In the genomic region with DNA sequence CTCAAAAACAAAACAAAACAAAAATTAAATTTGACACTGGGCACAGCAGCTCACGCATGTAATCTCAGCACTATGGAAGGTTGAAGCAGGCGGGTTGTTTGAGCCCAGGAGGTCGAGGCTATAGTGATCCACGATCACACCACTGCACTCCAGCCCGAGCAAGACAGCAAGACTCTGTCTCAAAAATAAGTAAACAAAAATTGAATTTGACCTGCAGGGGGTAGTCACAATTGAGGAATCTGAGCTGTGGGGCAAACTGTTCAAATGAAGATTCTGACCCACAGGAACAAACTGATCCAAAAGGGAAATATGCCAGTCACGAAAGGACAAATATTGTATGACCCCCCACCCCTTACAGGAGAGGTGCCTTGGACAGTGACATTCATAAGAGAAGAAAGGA, we compare ENCODE assay signal across 22 cellular contexts. TPM values are rescaled to one million over a fixed set of nuclear protein-coding genes. Genes with fewer than 3 reads are reported as not detected.
DNase-seq lines count a peak whose midpoint lies in the region; ATAC-seq and TF ChIP-seq lines count a peak whose summit lies in the region.
"Had no signal": no experiment of that assay in that cellular context is flagged by ENCODE, and none has a peak within 500 bp of the region (broad histone marks: within the 10 kb centered on the region; RNA-seq: fewer than 3 reads in every experiment).

No MANE protein-coding gene starts in this region.

- H3K36me3 ChIP-seq in right atrium auricular region (no peaks in the 10 kb centered on the region), hepatocyte (replicated peaks; ENCODE audit: insufficient read depth, low read depth) (no peaks in the 10 kb centered on the region)

- intact Hi-C loops in Right ventricle myocardium superior (cut with DNase I), result no loop called here

- no peak overlapping the region for H3K4me2 ChIP-seq in hepatocyte

- H3K27me3 Mint-ChIP-seq in glutamatergic neuron (ENCODE audit: unreplicated experiment), result peaks cover 15% of the 10 kb centered on the region
- H3K27me3 Mint-ChIP-seq: dendritic cell treated with granulocyte-macrophage colony-stimulating factor and Interleukin-4, amounts not matched to agents 40 ng/mL and 50 ng/mL, for 4 days had no signal

- ATAC-seq in Right ventricle myocardium superior (ENCODE audit: poor library complexity) (no peak), GM18861 (IDR thresholded peaks at IDR 0.05; ENCODE audit: unreplicated experiment) (no peak)
- ATAC-seq: WTC11 had no signal

- peak; percentile 21 for DNase-seq in Right ventricle myocardium superior
- no peak for DNase-seq in right atrium auricular region (ENCODE audit: low spot score)
- no peak for DNase-seq in RWPE1 (ENCODE audit: low spot score)
- no peak for DNase-seq in glutamatergic neuron
- no peak for DNase-seq in NCI-H1092 (lab: John Stamatoyannopoulos, UW)
- no peak for DNase-seq in hepatocyte (ENCODE audit: low spot score)
- DNase-seq: activated CD4-positive, alpha-beta T cell treated with anti-CD3 and anti-CD28 coated beads, Interleukin-2, amount 50 U/mL, for 48 hours; activated naive CD4-positive, alpha-beta T cell; activated T-cell treated with anti-CD3 and anti-CD28 coated beads, Interleukin-2, amount 50 U/mL, for 1 hour; kidney; NCI-H2029 treated with DMSO at 0.1 percent for 48 hours; NCI-H345; NCI-H774; nucleus accumbens; stimulated activated CD4-positive, alpha-beta T cell treated with anti-CD3 and anti-CD28 coated beads, Interleukin-1b, Interleukin-23, amount 100 ng/mL, for 48 hours; T-helper 9 cell had no signal

- H3K79me2 ChIP-seq in hepatocyte, result peaks cover 91% of the 10 kb centered on the region

- H3K27ac ChIP-seq in right atrium auricular region, result no peak overlapping the region
- peak overlapping the region; percentile 72 for H3K27ac ChIP-seq in RWPE1
- no peak overlapping the region for H3K27ac ChIP-seq in hepatocyte
- H3K27ac ChIP-seq: BLaER1 treated with 17β-estradiol and CSF1 and Interleukin-3, amounts not matched to agents 10 nM and 100 nM; skin epidermis had no signal

- no peaks in the 10 kb centered on the region for H3K9me2 ChIP-seq in hepatocyte (replicated peaks; ENCODE audit: insufficient read depth)

- 97% methylated on average over 6 of the region's 6 CpGs for WGBS in hepatocyte (ENCODE audit: low lambda C conversion rate, missing lambda C conversion rate)

- H3K27ac Mint-ChIP-seq in glutamatergic neuron (ENCODE audit: unreplicated experiment), result peak overlapping the region; percentile 8
- H3K27ac Mint-ChIP-seq: dendritic cell treated with granulocyte-macrophage colony-stimulating factor and Interleukin-4, amounts not matched to agents 40 ng/mL and 50 ng/mL, for 4 days; WTC11 had no signal

- CTCF ChIA-PET in RWPE1 (lab: Yijun Ruan, JAX), result interaction anchor here (0.5 kb wide), 1 partner anchor 14 kb away, joined by 5 read pairs; no protein-coding TSS in a partner anchor

- H3K4me1 ChIP-seq in right atrium auricular region, result peaks cover 0 to 43% of the 10 kb centered on the region in 2 donors
- H3K4me1 ChIP-seq in hepatocyte (ENCODE audit: insufficient read depth), result no peaks in the 10 kb centered on the region
- H3K4me1 ChIP-seq: HAP-1 had no signal

- H3K4me1 Mint-ChIP-seq in glutamatergic neuron (ENCODE audit: low read depth, unreplicated experiment), result peaks cover 22% of the 10 kb centered on the region

- no peak overlapping the region for H2AFZ ChIP-seq in hepatocyte

- POLR2A ChIA-PET in RWPE1 (lab: Yijun Ruan, JAX; ENCODE audit: low non-redundant PET), result no interaction called here

- H3K9me3 ChIP-seq in right atrium auricular region, result no peaks in the 10 kb centered on the region
- no peaks in the 10 kb centered on the region for H3K9me3 ChIP-seq in hepatocyte (ENCODE audit: low read depth)

- no peak overlapping the region for H3K4me3 ChIP-seq in right atrium auricular region
- no peak overlapping the region for H3K4me3 ChIP-seq in hepatocyte
- H3K4me3 ChIP-seq: BLaER1 treated with 17β-estradiol and CSF1 and Interleukin-3, amounts not matched to agents 10 nM and 100 nM; HAP-1; skin epidermis had no signal

- peaks cover 86% of the 10 kb centered on the region for H4K20me1 ChIP-seq in hepatocyte (ENCODE audit: insufficient read depth, poor library complexity, severe bottlenecking)

- TF ChIP-seq CTCF in right atrium auricular region (IDR thresholded peaks at IDR 0.05) (no peak), RWPE1 (conservative IDR thresholded peaks at IDR 0.05; ENCODE audit: low read depth) (no peak), glutamatergic neuron (IDR thresholded peaks at IDR 0.05; ENCODE audit: partially characterized antibody, unreplicated experiment) (no peak), hepatocyte (IDR thresholded peaks at IDR 0.05; ENCODE audit: poor library complexity) (no peak)

- peaks cover 15% of the 10 kb centered on the region for H3K9me3 Mint-ChIP-seq in glutamatergic neuron (ENCODE audit: unreplicated experiment)
- H3K9me3 Mint-ChIP-seq: dendritic cell treated with granulocyte-macrophage colony-stimulating factor and Interleukin-4, amounts not matched to agents 40 ng/mL and 50 ng/mL, for 4 days had no signal

- H3K4me3 Mint-ChIP-seq in glutamatergic neuron (ENCODE audit: unreplicated experiment), result no peak overlapping the region
- H3K4me3 Mint-ChIP-seq: dendritic cell treated with granulocyte-macrophage colony-stimulating factor and Interleukin-4, amounts not matched to agents 40 ng/mL and 50 ng/mL, for 4 days; WTC11 had no signal

- H3K27me3 ChIP-seq in right atrium auricular region (no peaks in the 10 kb centered on the region), hepatocyte (no peaks in the 10 kb centered on the region)
- H3K27me3 ChIP-seq: BLaER1 treated with 17β-estradiol and CSF1 and Interleukin-3, amounts not matched to agents 10 nM and 100 nM had no signal

- H3K36me3 Mint-ChIP-seq in glutamatergic neuron (ENCODE audit: unreplicated experiment), result peaks cover 7% of the 10 kb centered on the region

RNA-seq across cellular contexts. Expression of gene ANKRD11, which starts 29.8 kb away (rescaled TPM):
- 64.9 TPM for total RNA-seq in Right ventricle myocardium superior
- 10 to 100 TPM; 55.2 to 68.1 TPM for total RNA-seq in right atrium auricular region
- 367 TPM for total RNA-seq in glutamatergic neuron (ENCODE audit: unreplicated experiment)
- total RNA-seq in hepatocyte, result 48.7 and 50.6 TPM in 2 replicates
- 130 and 135 TPM in 2 replicates for polyA plus RNA-seq in hepatocyte

RNA-seq across cellular contexts. Expression of gene SPG7, which starts 47.6 kb away (rescaled TPM):
- total RNA-seq in Right ventricle myocardium superior, result 108 TPM
- total RNA-seq in right atrium auricular region, result 100 to 1,000 TPM in 1 of 2 donors, 10 to 100 TPM in 1; 72.8 to 216 TPM
- total RNA-seq in glutamatergic neuron (ENCODE audit: unreplicated experiment), result 166 TPM
- total RNA-seq in hepatocyte, result 149 and 222 TPM in 2 replicates
- polyA plus RNA-seq in hepatocyte, result 108 and 130 TPM in 2 replicates
